In the genomic region with DNA sequence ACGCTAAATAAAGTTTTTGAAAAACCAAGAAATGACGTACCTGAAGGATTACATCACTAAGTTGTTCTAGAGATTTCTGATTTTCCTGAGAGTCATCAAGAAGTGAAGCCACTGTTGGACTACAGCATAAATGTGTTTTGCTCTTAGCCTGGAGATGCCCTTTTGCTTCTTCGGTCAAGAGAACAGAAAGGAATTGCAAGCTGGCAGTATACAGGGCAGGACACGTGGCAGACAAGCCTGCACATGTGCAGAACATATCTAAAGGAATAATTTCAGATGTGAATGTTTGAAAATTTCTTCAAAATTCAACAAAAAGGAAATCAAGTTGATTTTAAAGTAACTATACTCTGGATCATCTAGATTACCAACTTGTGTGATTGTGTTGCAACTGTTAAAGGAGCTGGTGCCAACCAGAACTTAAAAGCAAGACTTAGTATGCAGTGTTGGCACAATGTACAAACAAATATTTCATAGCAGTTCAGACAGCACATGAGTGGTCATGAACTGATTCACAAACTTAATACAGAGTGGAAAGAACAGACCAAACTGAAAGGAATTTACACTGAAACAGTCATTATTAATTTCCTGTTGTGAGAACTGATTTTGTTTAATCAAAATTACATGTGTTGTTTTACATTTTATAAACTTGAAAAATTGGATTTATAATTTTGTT, we compare ENCODE assay signal across 14 cellular contexts.
DNase-seq lines count a peak whose midpoint lies in the region; ATAC-seq, FAIRE-seq and TF ChIP-seq lines count a peak whose summit lies in the region.
"Had no signal": no experiment of that assay in that cellular context is flagged by ENCODE, and none has a peak within 500 bp of the region (broad histone marks: within the 10 kb centered on the region; RNA-seq: fewer than 3 reads in every experiment).

No MANE protein-coding gene starts in this region.

- intact Hi-C loops in psoas muscle (cut with DNase I) (no loop called here), Calu3 (cut with micrococcal nuclease; ENCODE audit: unreplicated experiment) (no loop called here)

- no peak for TF ChIP-seq CTCF in fibroblast of pulmonary artery (IDR thresholded peaks at IDR 0.05; ENCODE audit: low read length, missing control alignments)
- no peak for TF ChIP-seq CTCF in psoas muscle (IDR thresholded peaks at IDR 0.05)
- TF ChIP-seq CTCF in Calu3 (IDR thresholded peaks at IDR 0.05; ENCODE audit: unreplicated experiment), result no peak

- H3K4me3 ChIP-seq in fibroblast of pulmonary artery (replicated peaks; ENCODE audit: low read depth, low read length), result no peak overlapping the region
- no peak overlapping the region for H3K4me3 ChIP-seq in psoas muscle
- H3K4me3 ChIP-seq: gastrocnemius medialis, lung had no signal

- DNase-seq in GM12892 (ENCODE audit: insufficient read length) (no peak), SK-MEL-5 (ENCODE audit: low read depth, low spot score) (peak; percentile 16), fibroblast of pulmonary artery (ENCODE audit: low read depth) (peak; percentile 59), psoas muscle (no peak), Calu3 (no peak), middle frontal gyrus (ENCODE audit: extremely low spot score, low spot score) (no peak), NCI-H2171 (lab: John Stamatoyannopoulos, UW) (no peak)
- DNase-seq: activated CD4-positive, alpha-beta T cell treated with anti-CD3 and anti-CD28 coated beads, Interleukin-2, amount 10 ng/mL, durations not matched to agents 24 days and 14 days; gastrocnemius medialis; substantia nigra had no signal

- no peaks in the 10 kb centered on the region for H3K27me3 ChIP-seq in psoas muscle (ENCODE audit: insufficient read depth in 3 of 3, low read length in 2 of 3)
- H3K27me3 ChIP-seq: gastrocnemius medialis had no signal

- no peak overlapping the region for H3K27ac ChIP-seq in psoas muscle
- H3K27ac ChIP-seq: gastrocnemius medialis had no signal

- no peaks in the 10 kb centered on the region for H3K27me3 Mint-ChIP-seq in Calu3 (ENCODE audit: unreplicated experiment)
- H3K27me3 Mint-ChIP-seq: activated CD4-positive, alpha-beta T cell treated with anti-CD3 and anti-CD28 coated beads, Interleukin-2, amount 10 ng/mL, durations not matched to agents 24 days and 14 days; central memory CD8-positive, alpha-beta T cell; progenitor cell of endocrine pancreas had no signal

- WGBS in psoas muscle, 3 donors, result 48 to 68% (median 57%) methylated on average over 4 of the region's 4 CpGs

- no peaks in the 10 kb centered on the region for H3K36me3 Mint-ChIP-seq in Calu3 (ENCODE audit: insufficient read depth, unreplicated experiment)

- CTCF ChIA-PET in Calu3 (lab: Charles Lee), result no interaction called here

- no peak overlapping the region for H3K4me3 Mint-ChIP-seq in Calu3 (ENCODE audit: low read depth, unreplicated experiment)
- H3K4me3 Mint-ChIP-seq: activated CD4-positive, alpha-beta T cell treated with anti-CD3 and anti-CD28 coated beads, Interleukin-2, amount 10 ng/mL, durations not matched to agents 24 days and 14 days; central memory CD8-positive, alpha-beta T cell had no signal

- no peaks in the 10 kb centered on the region for H3K9me3 ChIP-seq in psoas muscle
- H3K9me3 ChIP-seq: gastrocnemius medialis had no signal

- ATAC-seq in psoas muscle (peak in 3 of 4 donors; percentile 42 to 68 (median 65)), HG03354 (IDR thresholded peaks at IDR 0.05; ENCODE audit: poor library complexity, severe bottlenecking, unreplicated experiment) (no peak)

- no peak overlapping the region for H3K27ac Mint-ChIP-seq in Calu3 (ENCODE audit: unreplicated experiment)
- H3K27ac Mint-ChIP-seq: activated CD4-positive, alpha-beta T cell treated with anti-CD3 and anti-CD28 coated beads, Interleukin-2, amount 10 ng/mL, durations not matched to agents 24 days and 14 days; progenitor cell of endocrine pancreas had no signal

- in situ Hi-C loops in SK-MEL-5 (cut with HindIII; ENCODE audit: low pct_unique_long_range_greater_than_20kb, low sequenced_read_pairs), result no loop called here

- TF ChIP-seq POLR2A in GM12892 (IDR thresholded peaks at IDR 0.05; ENCODE audit: low read depth, low read length), result no peak

- no TSS peak for BruUV-seq in Calu3 (replicated peaks; lab: Mats Ljungman, UMichigan)

- H3K4me1 Mint-ChIP-seq in Calu3 (ENCODE audit: low read depth, unreplicated experiment), result no peaks in the 10 kb centered on the region
- H3K4me1 Mint-ChIP-seq: central memory CD8-positive, alpha-beta T cell had no signal

- peaks cover 5% of the 10 kb centered on the region for H3K4me1 ChIP-seq in psoas muscle

- no peaks in the 10 kb centered on the region for H3K9me3 Mint-ChIP-seq in Calu3 (ENCODE audit: low read depth, unreplicated experiment)
- H3K9me3 Mint-ChIP-seq: activated CD4-positive, alpha-beta T cell treated with anti-CD3 and anti-CD28 coated beads, Interleukin-2, amount 10 ng/mL, durations not matched to agents 24 days and 14 days; central memory CD8-positive, alpha-beta T cell had no signal

- peaks cover 0 to 15% of the 10 kb centered on the region in 2 donors for H3K36me3 ChIP-seq in psoas muscle (ENCODE audit: insufficient read depth in 1 of 2, low read depth in 1 of 2)

- peak; percentile 78 for FAIRE-seq in GM12892 (lab: Jason Lieb, UNC)

Comparison
In these comparisons a context has a peak if more than half of its experiments do, and no peak if none do; other contexts are left out.
1. DNase-seq: peak in SK-MEL-5 (single experiment) and fibroblast of pulmonary artery (single experiment); none in GM12892 (single experiment), psoas muscle (0 of 2), Calu3 (single experiment), middle frontal gyrus (single experiment) and NCI-H2171 (single experiment).